In genomic region chr1:40855513-40855912, GRCh38 we compare ENCODE assay signal across 1 cellular context.
TF ChIP-seq lines count a peak whose summit lies in the region.

No MANE protein-coding gene starts in this region.

TF ChIP-seq in HepG2, 621 proteins besides CTCF, POLR2A, EP300 and RAD21:
- TF ChIP-seq TRAFD1 (CRISPR knock-in tag; IDR thresholded peaks at IDR 0.05; ENCODE audit: borderline replicate concordance) (no peak), STAG1 (CRISPR knock-in tag; IDR thresholded peaks at IDR 0.05) (peak; percentile 56), TBX3 (IDR thresholded peaks at IDR 0.05; ENCODE audit: borderline replicate concordance) (no peak)
